29 cellular contexts compared by ENCODE assay signal in the genomic region with DNA sequence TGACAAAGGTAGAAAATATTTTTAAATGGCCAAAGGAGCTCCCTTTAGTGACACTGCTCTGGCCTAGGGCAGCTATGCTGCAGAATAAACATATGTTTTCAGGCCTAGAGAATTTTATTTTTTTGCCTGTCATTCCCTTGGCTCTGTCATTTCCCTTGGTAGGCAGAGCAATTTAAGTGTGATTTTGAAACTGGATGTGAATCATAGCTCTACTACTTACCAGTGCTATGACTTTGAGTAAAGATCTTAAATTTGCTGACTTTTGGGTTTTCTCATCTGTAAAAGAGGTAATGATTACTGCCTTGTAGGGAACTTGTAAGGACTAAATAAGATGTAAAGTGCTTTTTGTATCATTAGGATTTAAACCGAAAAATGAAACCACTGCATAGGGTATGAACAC.
A peak's percentile ranks its signal among the peaks of the same experiment; 100 is the strongest.
DNase-seq lines count a peak whose midpoint lies in the region; ATAC-seq, FAIRE-seq and TF ChIP-seq lines count a peak whose summit lies in the region.
"Had no signal": no experiment of that assay in that cellular context is flagged by ENCODE, and none has a peak within 500 bp of the region (broad histone marks: within the 10 kb centered on the region; RNA-seq: fewer than 3 reads in every experiment).

No MANE protein-coding gene starts in this region.

- no peak overlapping the region for H3K4me2 ChIP-seq in A549
- H3K4me2 ChIP-seq: KMS-11 had no signal

- TF ChIP-seq CTCF in A549 (IDR thresholded peaks at IDR 0.05) (no peak), colonic mucosa (IDR thresholded peaks at IDR 0.05) (no peak)

- no peak for TF ChIP-seq POLR2A in A549 (IDR thresholded peaks at IDR 0.05; ENCODE audit: low read length)
- no peak for TF ChIP-seq POLR2A in erythroblast (IDR thresholded peaks at IDR 0.05; ENCODE audit: low read length)

- TF ChIP-seq RAD21 in A549 (conservative IDR thresholded peaks at IDR 0.05 in 1 of 2, IDR thresholded peaks at IDR 0.05 in 1 of 2) = no peak

- no peaks in the 10 kb centered on the region for H3K27me3 ChIP-seq in colonic mucosa
- H3K27me3 ChIP-seq: BLaER1 treated with 17β-estradiol and CSF1 and Interleukin-3, amounts not matched to agents 10 nM and 100 nM; heart right ventricle; neutrophil; stomach; transverse colon had no signal

- CTCF ChIA-PET in A549 (lab: Yijun Ruan, JAX) = no interaction called here

- TF ChIP-seq EP300 in A549 (IDR thresholded peaks at IDR 0.05) = no peak

- no peaks in the 10 kb centered on the region for H3K9me3 ChIP-seq in A549
- no peaks in the 10 kb centered on the region for H3K9me3 ChIP-seq in colonic mucosa
- H3K9me3 ChIP-seq: BLaER1 treated with 17β-estradiol and CSF1 and Interleukin-3, amounts not matched to agents 10 nM and 100 nM; heart right ventricle; neutrophil; prostate gland; stomach; transverse colon had no signal

- DNase-seq in A549 (ENCODE audit: low read depth in 1 of 2, low spot score in 1 of 2) (no peak), HCEC 1CT (peak; percentile 50), RCC 7860 (ENCODE audit: low spot score) (peak; percentile 36), glomerular visceral epithelial cell (ENCODE audit: extremely low spot score) (peak; percentile 17), colonic mucosa (no peak), AG08396 (ENCODE audit: low spot score) (no peak), erythroblast (lab: John Stamatoyannopoulos, UW) (no peak)
- DNase-seq: activated CD4-positive, alpha-beta T cell treated with anti-CD3 and anti-CD28 coated beads for 48 hours; activated naive CD4-positive, alpha-beta T cell treated with anti-CD3 and anti-CD28 coated beads, Interleukin-2, amount 50 U/mL, for 16 hours; activated T-cell treated with anti-CD3 and anti-CD28 coated beads, Interleukin-2, amount 50 U/mL, for 48 hours; anterior cingulate cortex; Calu3; DND-41; heart right ventricle; HFFc6; mesenchymal stem cell; NCI-H187 treated with DMSO at 0.1 percent for 48 hours; stimulated activated CD8-positive, alpha-beta memory T cell treated with anti-CD3 and anti-CD28 coated beads, Interleukin-4, amount 100 ng/mL, for 48 hours; stomach; transverse colon had no signal

- no peak overlapping the region for H3K9ac ChIP-seq in colonic mucosa (ENCODE audit: low read depth in 2 of 2, low read length in 2 of 2)
- H3K9ac ChIP-seq: KMS-11 had no signal

- H3K4me3 ChIP-seq in A549 (no peak overlapping the region), colonic mucosa (no peak overlapping the region)
- H3K4me3 ChIP-seq: BLaER1 treated with 17β-estradiol and CSF1 and Interleukin-3, amounts not matched to agents 10 nM and 100 nM; heart right ventricle; prostate gland; stomach; transverse colon had no signal

- WGBS in A549 (ENCODE audit: missing lambda C conversion rate) = 11% methylated on average over 1 of the region's 1 CpG

- H3K36me3 ChIP-seq in colonic mucosa = no peaks in the 10 kb centered on the region
- H3K36me3 ChIP-seq: BLaER1 treated with 17β-estradiol and CSF1 and Interleukin-3, amounts not matched to agents 10 nM and 100 nM; heart right ventricle; neutrophil; prostate gland; stomach; transverse colon had no signal

- H3K27ac ChIP-seq in A549 = no peak overlapping the region
- H3K27ac ChIP-seq in colonic mucosa = no peak overlapping the region
- H3K27ac ChIP-seq: heart right ventricle, KMS-11, neutrophil, prostate gland, stomach, transverse colon had no signal

- ATAC-seq in A549 (no peak), HG03159 (IDR thresholded peaks at IDR 0.05; ENCODE audit: unreplicated experiment) (no peak)
- ATAC-seq: heart right ventricle, SK-N-SH treated with all-trans-retinoic acid at 6 μM for 48 hours had no signal

- H3K4me1 ChIP-seq in A549 (no peaks in the 10 kb centered on the region), colonic mucosa (no peaks in the 10 kb centered on the region)
- H3K4me1 ChIP-seq: heart right ventricle, prostate gland, stomach had no signal

- no peak for FAIRE-seq in A549 (lab: Jason Lieb, UNC)
- FAIRE-seq in RCC 7860 (lab: Jason Lieb, UNC) = no peak
- FAIRE-seq: A204.1, endometrium, GM12892 had no signal

- intact Hi-C loops in colonic mucosa (cut with DNase I) = no loop called here

- POLR2A ChIA-PET in A549 (lab: Yijun Ruan, JAX) = no interaction called here

TF ChIP-seq in A549, 52 proteins besides CTCF, POLR2A, EP300 and RAD21:
- TF ChIP-seq TP53 (CRISPR knock-in tag; IDR thresholded peaks at IDR 0.05) (no peak), ESRRA (IDR thresholded peaks at IDR 0.05; ENCODE audit: borderline replicate concordance, low read length) (no peak), TFCP2L1 (CRISPR knock-in tag; IDR thresholded peaks at IDR 0.05) (no peak), POLR2AphosphoS2 (conservative IDR thresholded peaks at IDR 0.05; ENCODE audit: low read length) (no peak), MAFK (IDR thresholded peaks at IDR 0.05; ENCODE audit: partially characterized antibody) (peak; percentile 30), HOXB13 (CRISPR knock-in tag; IDR thresholded peaks at IDR 0.05; ENCODE audit: low read depth) (no peak), BHLHE40 (IDR thresholded peaks at IDR 0.05; ENCODE audit: low read depth, low read length) (no peak), HOXB5 (CRISPR knock-in tag; IDR thresholded peaks at IDR 0.05) (no peak)

Comparison
In these comparisons a context has a peak if more than half of its experiments do, and no peak if none do; other contexts are left out.
1. DNase-seq: peak in HCEC 1CT (single experiment), RCC 7860 (single experiment) and glomerular visceral epithelial cell (single experiment); none in A549 (0 of 2), colonic mucosa (single experiment), AG08396 (single experiment) and erythroblast (0 of 2).